Comparison of ENCODE assay signal across 8 cellular contexts in genomic region chr11:48064306-48064705, GRCh38.
DNase-seq lines count a peak whose midpoint lies in the region; ATAC-seq, FAIRE-seq and TF ChIP-seq lines count a peak whose summit lies in the region.

No MANE protein-coding gene starts in this region.

- TF ChIP-seq EP300 in A549 (IDR thresholded peaks at IDR 0.05): no peak

- H3K27ac ChIP-seq in A549 (peak overlapping the region; percentile 74 to 90), esophagus squamous epithelium (peak overlapping the region in 3 of 4 donors; percentile 8 to 61 (median 40))
- H3K27ac ChIP-seq in effector memory CD4-positive, alpha-beta T cell (ENCODE audit: insufficient read depth, low read length, poor library complexity, severe bottlenecking): no peak overlapping the region

- no TSS peak for BruUV-seq in Caco-2 (replicated peaks; lab: Mats Ljungman, UMichigan)

- DNase-seq in A549 (ENCODE audit: low read depth in 1 of 2, low spot score in 1 of 2) (no peak), M059J (ENCODE audit: low read depth) (peak; percentile 87), esophagus squamous epithelium (lab: John Stamatoyannopoulos, UW) (no peak), non-pigmented ciliary epithelial cell (ENCODE audit: low read depth) (peak; percentile 62), ureter (ENCODE audit: low spot score) (no peak), Caco-2 (no peak)
- no peak for DNase-seq in effector memory CD4-positive, alpha-beta T cell

- H3K27ac Mint-ChIP-seq in Caco-2 (ENCODE audit: unreplicated experiment): no peak overlapping the region

- no peaks in the 10 kb centered on the region for H3K27me3 Mint-ChIP-seq in Caco-2 (ENCODE audit: insufficient read depth, unreplicated experiment)

- intact Hi-C loops in esophagus squamous epithelium (cut with DNase I): no loop called here
- intact Hi-C loops in Caco-2 (cut with micrococcal nuclease; ENCODE audit: unreplicated experiment): no loop called here

- H3K9me3 Mint-ChIP-seq in Caco-2 (ENCODE audit: unreplicated experiment): no peaks in the 10 kb centered on the region

- H3K4me3 Mint-ChIP-seq in Caco-2 (ENCODE audit: unreplicated experiment): no peak overlapping the region

- peak overlapping the region; percentile 59 for H3K4me2 ChIP-seq in A549

- H3K4me1 Mint-ChIP-seq in Caco-2 (ENCODE audit: low read depth, unreplicated experiment): peaks cover 9% of the 10 kb centered on the region

- H3K36me3 ChIP-seq in esophagus squamous epithelium: no peaks in the 10 kb centered on the region
- no peaks in the 10 kb centered on the region for H3K36me3 ChIP-seq in Caco-2 (ENCODE audit: control insufficient read depth, insufficient read depth, low read length)
- peaks cover 4% of the 10 kb centered on the region for H3K36me3 ChIP-seq in effector memory CD4-positive, alpha-beta T cell (ENCODE audit: control insufficient read depth, insufficient read depth, low read length)

- TF ChIP-seq RAD21 in A549 (conservative IDR thresholded peaks at IDR 0.05 in 1 of 2, IDR thresholded peaks at IDR 0.05 in 1 of 2): no peak

- no peak for TF ChIP-seq CTCF in A549 (IDR thresholded peaks at IDR 0.05)
- no peak for TF ChIP-seq CTCF in esophagus squamous epithelium (IDR thresholded peaks at IDR 0.05)
- TF ChIP-seq CTCF in Caco-2 (IDR thresholded peaks at IDR 0.05; ENCODE audit: insufficient read depth in 1 of 2, low read depth in 1 of 2, low read length in 1 of 2, severe bottlenecking in 1 of 2, unreplicated experiment in 1 of 2): no peak

- H3K4me1 ChIP-seq in A549 (peaks cover 88% of the 10 kb centered on the region), esophagus squamous epithelium (peaks cover 0 to 37% (median 10%) of the 10 kb centered on the region in 3 donors), Caco-2 (peaks cover 20% of the 10 kb centered on the region)
- peaks cover 7% of the 10 kb centered on the region for H3K4me1 ChIP-seq in effector memory CD4-positive, alpha-beta T cell (ENCODE audit: control insufficient read depth, insufficient read depth, low read length, poor library complexity, severe bottlenecking)

- H3K4me3 ChIP-seq in A549 (no peak overlapping the region), esophagus squamous epithelium (no peak overlapping the region), Caco-2 (ENCODE audit: low read depth, low read length) (no peak overlapping the region)
- no peak overlapping the region for H3K4me3 ChIP-seq in effector memory CD4-positive, alpha-beta T cell (ENCODE audit: insufficient read depth, low read depth, low read length, poor library complexity, severe bottlenecking)

- TF ChIP-seq POLR2A in A549 (IDR thresholded peaks at IDR 0.05; ENCODE audit: low read length): no peak
- TF ChIP-seq POLR2A in esophagus squamous epithelium (IDR thresholded peaks at IDR 0.05): no peak

- CTCF ChIA-PET in A549 (lab: Yijun Ruan, JAX) (interaction anchor here (1.0 to 2.6 kb wide), 6 partner anchors 20 to 130 kb away, joined by 3 to 15 read pairs (median 5); no protein-coding TSS in a partner anchor), Caco-2 (lab: Charles Lee) (interaction anchor here (0.6 kb wide), 1 partner anchor 34 kb away, joined by 3 read pairs; no protein-coding TSS in a partner anchor)

- H3K27me3 ChIP-seq in esophagus squamous epithelium (no peaks in the 10 kb centered on the region), Caco-2 (replicated peaks; ENCODE audit: control insufficient read depth, insufficient read depth, low read length) (no peaks in the 10 kb centered on the region)
- H3K27me3 ChIP-seq in effector memory CD4-positive, alpha-beta T cell (replicated peaks; ENCODE audit: control insufficient read depth, insufficient read depth, low read length, poor library complexity, severe bottlenecking): no peaks in the 10 kb centered on the region

- no peak for FAIRE-seq in A549 (lab: Jason Lieb, UNC)

- POLR2A ChIA-PET in A549 (lab: Yijun Ruan, JAX) (interaction anchor here (1.1 to 2.5 kb wide), 2 partner anchors 85 to 118 kb away, joined by 4 to 11 read pairs; partner anchors contain the start of gene PTPRJ), Caco-2 (lab: Charles Lee) (no interaction called here)

- WGBS in A549 (ENCODE audit: missing lambda C conversion rate): 38% methylated on average over 8 of the region's 8 CpGs
- WGBS in esophagus squamous epithelium, 2 donors: 68 to 80% methylated on average over 3 to 7 of the region's 8 CpGs

- ATAC-seq in A549: peak; percentile 11 to 42; a peak in 3 of 6 replicates
- no peak for ATAC-seq in HG02759 (IDR thresholded peaks at IDR 0.05; ENCODE audit: unreplicated experiment)

- H3K9me3 ChIP-seq in A549: no peaks in the 10 kb centered on the region
- H3K9me3 ChIP-seq in esophagus squamous epithelium: no peaks in the 10 kb centered on the region
- no peaks in the 10 kb centered on the region for H3K9me3 ChIP-seq in Caco-2
- H3K9me3 ChIP-seq in effector memory CD4-positive, alpha-beta T cell (ENCODE audit: control insufficient read depth, low read length): no peaks in the 10 kb centered on the region

- no peaks in the 10 kb centered on the region for H3K36me3 Mint-ChIP-seq in Caco-2 (ENCODE audit: insufficient read depth, unreplicated experiment)

TF ChIP-seq in A549, 52 proteins besides CTCF, POLR2A, EP300 and RAD21:
- TF ChIP-seq JUNB (IDR thresholded peaks at IDR 0.05) (no peak), MAFK (IDR thresholded peaks at IDR 0.05; ENCODE audit: partially characterized antibody) (no peak), HMGXB4 (CRISPR knock-in tag; IDR thresholded peaks at IDR 0.05; ENCODE audit: borderline replicate concordance) (no peak)

Comparison
In these comparisons a context has a peak if more than half of its experiments do, and no peak if none do; other contexts are left out.
1. DNase-seq: peak in M059J (single experiment) and non-pigmented ciliary epithelial cell (single experiment); none in A549 (0 of 2), esophagus squamous epithelium (single experiment), ureter (single experiment), Caco-2 (0 of 2) and effector memory CD4-positive, alpha-beta T cell (0 of 3).